8 cellular contexts compared by ENCODE assay signal in the genomic region with DNA sequence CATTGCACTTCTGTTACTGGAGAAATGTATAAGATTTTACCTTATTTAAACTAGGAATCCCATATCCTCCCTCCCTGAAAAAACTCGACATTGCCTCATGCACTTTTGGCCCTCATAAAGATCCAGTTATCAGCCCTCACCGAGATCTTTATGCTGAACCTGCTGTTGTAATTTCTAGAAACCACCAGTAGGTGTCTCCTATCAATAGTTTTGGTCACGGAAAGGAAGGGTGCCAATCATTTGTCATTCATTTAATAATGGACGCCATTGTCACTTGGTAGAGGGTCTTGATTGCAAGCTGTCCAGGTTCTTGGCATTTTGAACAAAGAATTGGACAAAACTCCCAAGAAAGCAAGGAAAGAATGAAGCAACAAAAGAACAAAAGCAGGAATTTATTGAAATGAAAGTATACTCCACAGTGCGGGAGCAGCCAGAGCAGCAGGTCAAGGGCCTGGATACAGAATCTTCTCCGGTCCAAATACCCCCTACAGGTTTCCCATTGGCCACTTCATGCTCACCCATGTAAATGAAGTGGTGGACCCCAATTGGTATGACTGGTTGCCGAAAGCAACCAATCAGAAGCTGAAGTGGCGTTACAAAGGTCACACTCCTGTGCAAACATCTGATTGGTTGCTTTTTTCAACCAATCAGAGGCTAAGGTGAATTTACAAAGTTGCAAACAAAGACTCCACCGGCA.
DNase-seq lines count a peak whose midpoint lies in the region; ATAC-seq and TF ChIP-seq lines count a peak whose summit lies in the region.

No MANE protein-coding gene starts in this region.

- ATAC-seq in GM18498 (IDR thresholded peaks at IDR 0.05; ENCODE audit: unreplicated experiment) (peak; percentile 77), HG02798 (IDR thresholded peaks at IDR 0.05; ENCODE audit: poor library complexity, unreplicated experiment) (peak; percentile 87), GM19467 (IDR thresholded peaks at IDR 0.05; ENCODE audit: unreplicated experiment) (no peak)
- peak; percentile 44 for ATAC-seq in activated CD8-positive, alpha-beta T cell treated with anti-CD3 and anti-CD28 coated beads, Interleukin-2, amount 10 ng/mL, durations not matched to agents 7 days and 5 days

- no peaks in the 10 kb centered on the region for H3K9me3 Mint-ChIP-seq in activated CD8-positive, alpha-beta T cell treated with anti-CD3 and anti-CD28 coated beads, Interleukin-2, amount 10 ng/mL, durations not matched to agents 7 days and 5 days (ENCODE audit: insufficient read depth)

- no peaks in the 10 kb centered on the region for H3K36me3 ChIP-seq in testis (ENCODE audit: low read depth, missing control alignments)

- no peak overlapping the region for H3K4me3 Mint-ChIP-seq in activated CD8-positive, alpha-beta T cell treated with anti-CD3 and anti-CD28 coated beads, Interleukin-2, amount 10 ng/mL, durations not matched to agents 7 days and 5 days

- H3K27me3 ChIP-seq in testis, result no peaks in the 10 kb centered on the region

- H3K4me1 Mint-ChIP-seq in activated CD8-positive, alpha-beta T cell treated with anti-CD3 and anti-CD28 coated beads, Interleukin-2, amount 10 ng/mL, durations not matched to agents 7 days and 5 days (ENCODE audit: low read depth), result peaks cover 2% of the 10 kb centered on the region

- no peak for TF ChIP-seq POLR2A in testis (IDR thresholded peaks at IDR 0.05)

- TF ChIP-seq CTCF in AG10803 (conservative IDR thresholded peaks at IDR 0.05; ENCODE audit: low read length) (peak; percentile 84), testis (IDR thresholded peaks at IDR 0.05) (peak; percentile 54 to 76 (median 59))

- CTCF ChIA-PET in activated CD8-positive, alpha-beta T cell treated with anti-CD3 and anti-CD28 coated beads, Interleukin-2, amount 10 ng/mL, durations not matched to agents 7 days and 5 days (lab: Charles Lee), result no interaction called here

- 33 to 35% methylated on average over 9 of the region's 9 CpGs for WGBS in testis, 2 donors

- no peaks in the 10 kb centered on the region for H3K9me3 ChIP-seq in testis

- intact Hi-C loops in testis (cut with DNase I; ENCODE audit: low total_unique reads), result no loop called here

- H3K27me3 Mint-ChIP-seq in activated CD8-positive, alpha-beta T cell treated with anti-CD3 and anti-CD28 coated beads, Interleukin-2, amount 10 ng/mL, durations not matched to agents 7 days and 5 days (ENCODE audit: low read depth), result no peaks in the 10 kb centered on the region

- H3K4me1 ChIP-seq in testis, result no peaks in the 10 kb centered on the region

- H3K4me3 ChIP-seq in AG10803 (ENCODE audit: low read length), result peak overlapping the region; percentile 28
- peak overlapping the region; percentile 6 to 10 for H3K4me3 ChIP-seq in testis

- no peaks in the 10 kb centered on the region for H3K36me3 Mint-ChIP-seq in activated CD8-positive, alpha-beta T cell treated with anti-CD3 and anti-CD28 coated beads, Interleukin-2, amount 10 ng/mL, durations not matched to agents 7 days and 5 days (ENCODE audit: low read depth)

- no peak overlapping the region for H3K27ac ChIP-seq in testis

- POLR2A ChIA-PET in activated CD8-positive, alpha-beta T cell treated with anti-CD3 and anti-CD28 coated beads, Interleukin-2, amount 10 ng/mL, durations not matched to agents 7 days and 5 days (lab: Charles Lee), result no interaction called here

- DNase-seq in AG10803 (ENCODE audit: low read depth), result peak; percentile 30
- DNase-seq in NCI-H146 treated with DMSO at 0.1 percent for 48 hours (lab: John Stamatoyannopoulos, UW; ENCODE audit: unreplicated experiment), result peak; percentile 24
- DNase-seq in activated CD8-positive, alpha-beta T cell treated with anti-CD3 and anti-CD28 coated beads, Interleukin-2, amount 10 ng/mL, durations not matched to agents 7 days and 5 days, result no peak
- peak; percentile 53 for DNase-seq in iPS-NIHi11 (ENCODE audit: low spot score)
- DNase-seq in testis, result peak; percentile 45

- no peak overlapping the region for H3K27ac Mint-ChIP-seq in activated CD8-positive, alpha-beta T cell treated with anti-CD3 and anti-CD28 coated beads, Interleukin-2, amount 10 ng/mL, durations not matched to agents 7 days and 5 days
